Comparison of ENCODE assay signal across 28 cellular contexts in the genomic region with DNA sequence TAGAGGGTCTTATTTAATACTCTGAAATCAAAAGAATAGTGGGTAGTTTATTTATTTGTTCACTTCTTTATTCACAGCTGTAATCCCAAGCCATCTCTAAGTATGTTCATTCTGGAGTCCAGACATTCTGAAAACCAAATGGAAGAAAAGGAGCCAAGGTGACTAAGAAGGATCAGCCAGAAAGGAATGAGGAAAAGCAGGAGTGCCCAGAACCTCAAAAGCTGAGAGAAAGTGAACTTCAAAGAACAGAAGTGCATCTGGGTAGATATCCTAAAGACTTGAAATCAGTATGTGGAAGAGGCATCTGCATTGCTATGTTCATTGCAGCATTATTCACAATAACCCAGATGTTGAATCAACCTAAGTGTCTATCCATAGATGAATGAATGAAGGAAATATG.
"Had no signal": no experiment of that assay in that cellular context is flagged by ENCODE, and none has a peak within 500 bp of the region (broad histone marks: within the 10 kb centered on the region; RNA-seq: fewer than 3 reads in every experiment).

No MANE protein-coding gene starts in this region.

- DNase-seq: colonic mucosa; cortex of kidney; dermis blood vessel endothelial cell; dorsolateral prefrontal cortex; effector CD4-positive, alpha-beta T cell; effector CD8-positive, alpha-beta T cell; effector memory CD4-positive, alpha-beta T cell; effector memory CD8-positive, alpha-beta T cell; endodermal cell; erythroblast; esophagus squamous epithelium; foreskin fibroblast; foreskin melanocyte; gastrocnemius medialis; glutamatergic neuron; head of caudate nucleus; heart left ventricle; heart right ventricle had no signal

- H3K36me3 ChIP-seq: colonic mucosa, esophagus muscularis mucosa, esophagus squamous epithelium, gastrocnemius medialis, gastroesophageal sphincter, heart left ventricle, heart right ventricle had no signal

- ATAC-seq: effector memory CD8-positive, alpha-beta T cell; esophagus mucosa; foreskin keratinocyte; gastrocnemius medialis; gastroesophageal sphincter; heart left ventricle; heart right ventricle had no signal

- H3K4me3 ChIP-seq: colonic mucosa, coronary artery, dorsolateral prefrontal cortex, esophagus muscularis mucosa, esophagus squamous epithelium, gastrocnemius medialis, gastroesophageal sphincter, heart left ventricle, heart right ventricle had no signal

- H3K9me3 ChIP-seq: colonic mucosa, esophagus muscularis mucosa, esophagus squamous epithelium, gastrocnemius medialis, gastroesophageal sphincter, heart right ventricle had no signal

- FAIRE-seq: colon, endometrium, endothelial cell of umbilical vein, frontal cortex had no signal

- H3K27me3 ChIP-seq: colonic mucosa, esophagus muscularis mucosa, esophagus squamous epithelium, foreskin keratinocyte, gastrocnemius medialis, gastroesophageal sphincter, heart left ventricle had no signal

- H3K4me1 ChIP-seq: colonic mucosa, esophagus muscularis mucosa, esophagus squamous epithelium, foreskin keratinocyte, gastrocnemius medialis, gastroesophageal sphincter, heart left ventricle, heart right ventricle had no signal

- H3K27ac ChIP-seq: colonic mucosa, coronary artery, dorsolateral prefrontal cortex, epithelial cell of prostate, esophagus muscularis mucosa, esophagus squamous epithelium, foreskin keratinocyte, gastrocnemius medialis, gastroesophageal sphincter, heart left ventricle, heart right ventricle had no signal
